In genomic region chr6:111972714-111973678, GRCh38 we compare ENCODE assay signal across 8 cellular contexts.
DNase-seq lines count a peak whose midpoint lies in the region; ATAC-seq and TF ChIP-seq lines count a peak whose summit lies in the region.

No MANE protein-coding gene starts in this region.

- H3K9me3 ChIP-seq in esophagus muscularis mucosa: no peaks in the 10 kb centered on the region
- no peaks in the 10 kb centered on the region for H3K9me3 ChIP-seq in trophoblast cell (ENCODE audit: insufficient read depth, low read depth, low read length)

- H3K18ac ChIP-seq in trophoblast cell (ENCODE audit: low read length): no peak overlapping the region

- H3K27ac ChIP-seq in esophagus muscularis mucosa (replicated peaks in 1 of 4) (peak overlapping the region; percentile 58 to 68 (median 64)), trophoblast cell (ENCODE audit: low read depth, low read length) (peak overlapping the region; percentile 81)

- no peaks in the 10 kb centered on the region for H3K79me2 ChIP-seq in trophoblast cell (ENCODE audit: control insufficient read depth, insufficient read depth, low read length, poor library complexity)

- no peak overlapping the region for H4K12ac ChIP-seq in trophoblast cell (ENCODE audit: low read depth, low read length)

- H3K23ac ChIP-seq in trophoblast cell (ENCODE audit: low read length): no peak overlapping the region

- H3K4me3 ChIP-seq in esophagus muscularis mucosa (peak overlapping the region in 2 of 4 donors; percentile 20 to 28), trophoblast cell (ENCODE audit: low read depth, low read length) (no peak overlapping the region)

- H2BK120ac ChIP-seq in trophoblast cell (ENCODE audit: insufficient read depth, low read length, poor library complexity): peak overlapping the region; percentile 44

- H2BK12ac ChIP-seq in trophoblast cell (ENCODE audit: low read length): no peak overlapping the region

- peak overlapping the region; percentile 65 for H4K91ac ChIP-seq in trophoblast cell (ENCODE audit: low read depth, low read length)

- no peak for TF ChIP-seq CTCF in esophagus muscularis mucosa (IDR thresholded peaks at IDR 0.05)

- H2AFZ ChIP-seq in trophoblast cell (ENCODE audit: insufficient read depth, low read length, poor library complexity): peak overlapping the region; percentile 75

- no peak for TF ChIP-seq EP300 in esophagus muscularis mucosa (IDR thresholded peaks at IDR 0.05)

- H3K27me3 ChIP-seq in esophagus muscularis mucosa (no peaks in the 10 kb centered on the region), trophoblast cell (ENCODE audit: insufficient read depth, low read length) (no peaks in the 10 kb centered on the region)

- intact Hi-C loops in esophagus muscularis mucosa (cut with DNase I): no loop called here

- no peak for TF ChIP-seq POLR2A in esophagus muscularis mucosa (IDR thresholded peaks at IDR 0.05; ENCODE audit: low read depth)

- DNase-seq in A172 (ENCODE audit: low spot score) (peak; percentile 82), MV-4-11 (lab: John Stamatoyannopoulos, UW) (peak; percentile 59), esophagus muscularis mucosa (ENCODE audit: extremely low spot score) (peak; percentile 92), trophoblast cell (peak; percentile 67 to 80), NCI-H524 treated with DMSO at 0.1 percent for 48 hours (lab: John Stamatoyannopoulos, UW) (no peak), cerebellar cortex (ENCODE audit: low spot score) (no peak)
- DNase-seq in activated CD8-positive, alpha-beta memory T cell treated with anti-CD3 and anti-CD28 coated beads, Interleukin-2, amount 50 U/mL, for 1 hour (ENCODE audit: extremely low read depth): peak; percentile 70

- H2BK5ac ChIP-seq in trophoblast cell (ENCODE audit: low read depth, low read length, poor library complexity): peak overlapping the region; percentile 64

- H3K79me1 ChIP-seq in trophoblast cell (ENCODE audit: low read length): peaks cover 9% of the 10 kb centered on the region

- no peak for ATAC-seq in GM21528 (IDR thresholded peaks at IDR 0.05; ENCODE audit: low FRiP score, unreplicated experiment)

- peak overlapping the region; percentile 5 for H3K4me2 ChIP-seq in trophoblast cell (ENCODE audit: low read length)

- H3K4me1 ChIP-seq in esophagus muscularis mucosa (peaks cover 4 to 15% (median 11%) of the 10 kb centered on the region in 4 donors), trophoblast cell (ENCODE audit: control insufficient read depth in 1 of 2, insufficient read depth in 2 of 2, low read length in 2 of 2) (peaks cover 8 to 9% of the 10 kb centered on the region in 2 experiments)

- no peak overlapping the region for H3K14ac ChIP-seq in trophoblast cell (ENCODE audit: low read length)

- no peaks in the 10 kb centered on the region for H3K36me3 ChIP-seq in esophagus muscularis mucosa
- no peaks in the 10 kb centered on the region for H3K36me3 ChIP-seq in trophoblast cell (ENCODE audit: control insufficient read depth in 1 of 2, insufficient read depth in 2 of 2, low read length in 2 of 2)

- WGBS in esophagus muscularis mucosa: 48% methylated on average over 14 of the region's 16 CpGs
- WGBS in trophoblast cell (ENCODE audit: extremely low coverage, insufficient coverage, insufficient read length): no CpG with 5 or more reads among the region's 16 CpGs

- H4K8ac ChIP-seq in trophoblast cell (ENCODE audit: low read depth, low read length): peak overlapping the region; percentile 22

- no peak overlapping the region for H3K9ac ChIP-seq in trophoblast cell (ENCODE audit: low read length)

- H2AK5ac ChIP-seq in trophoblast cell (ENCODE audit: low read length): no peak overlapping the region

- H3K4ac ChIP-seq in trophoblast cell (ENCODE audit: low read depth, low read length): peak overlapping the region; percentile 9

Comparison
In these comparisons a context has a peak if more than half of its experiments do, and no peak if none do; other contexts are left out.
1. DNase-seq: peak in A172 (single experiment), MV-4-11 (single experiment), activated CD8-positive, alpha-beta memory T cell treated with anti-CD3 and anti-CD28 coated beads, Interleukin-2, amount 50 U/mL, for 1 hour (single experiment), esophagus muscularis mucosa (single experiment) and trophoblast cell (2 of 2); none in NCI-H524 treated with DMSO at 0.1 percent for 48 hours (single experiment) and cerebellar cortex (single experiment).